Comparison of ENCODE assay signal across 8 cellular contexts in the genomic region with DNA sequence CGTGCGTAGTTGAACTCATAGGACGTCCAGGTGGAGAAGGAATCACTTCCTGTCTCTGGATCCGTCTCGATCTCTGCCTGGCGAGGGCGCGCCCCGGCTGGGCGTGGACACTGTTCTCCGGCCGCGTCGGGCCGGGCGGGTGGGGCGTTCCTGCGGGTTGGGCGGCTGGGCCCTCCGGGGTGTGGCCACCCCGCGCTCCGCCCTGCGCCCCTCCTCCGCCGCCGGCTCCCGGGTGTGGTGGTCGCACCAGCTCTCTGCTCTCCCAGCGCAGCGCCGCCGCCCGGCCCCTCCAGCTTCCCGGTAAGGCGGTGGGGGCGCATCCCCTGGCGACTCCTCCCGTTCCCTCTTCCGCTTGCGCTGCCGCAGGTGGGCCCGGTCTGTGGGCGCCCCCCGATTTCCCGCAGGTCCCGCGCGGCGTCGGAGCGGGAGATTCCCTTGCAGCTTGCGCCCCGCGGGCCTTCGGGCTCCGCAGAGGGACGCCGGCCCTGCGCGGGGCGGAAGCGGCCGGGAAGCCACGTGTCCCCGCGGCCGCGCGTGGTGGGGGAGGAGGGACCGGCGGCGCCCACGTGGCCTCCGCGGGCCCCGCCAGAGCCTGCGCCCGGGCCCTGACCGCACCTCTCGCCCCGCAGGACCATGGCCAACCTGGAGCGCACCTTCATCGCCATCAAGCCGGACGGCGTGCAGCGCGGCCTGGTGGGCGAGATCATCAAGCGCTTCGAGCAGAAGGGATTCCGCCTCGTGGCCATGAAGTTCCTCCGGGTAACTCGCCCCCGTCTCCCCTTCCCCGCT. TPM values are rescaled to one million over a fixed set of nuclear protein-coding genes. Genes with fewer than 3 reads are reported as not detected.
A peak's percentile ranks its signal among the peaks of the same experiment; 100 is the strongest.
DNase-seq lines count a peak whose midpoint lies in the region; ATAC-seq lines count a peak whose summit lies in the region.

A gene (plus strand): TSS at position 214 of the 789 bp plus-strand sequence. CDS start 420 bp downstream, at position 634.

- peak within 1 kb of the TSS; percentile 95 for H3K27ac ChIP-seq in temporal lobe (ENCODE audit: low read depth, low read length)

- peaks cover 35% of the 10 kb centered on the region for H3K4me1 Mint-ChIP-seq in activated naive CD4-positive, alpha-beta T cell treated with anti-CD3 and anti-CD28 coated beads, Interleukin-2, amount 10 ng/mL, durations not matched to agents 7 days and 5 days

- peaks cover 40% of the 10 kb centered on the region for H3K36me3 Mint-ChIP-seq in activated naive CD4-positive, alpha-beta T cell treated with anti-CD3 and anti-CD28 coated beads, Interleukin-2, amount 10 ng/mL, durations not matched to agents 7 days and 5 days

- DNase-seq in EL (peak; percentile 89), KG1 (lab: John Stamatoyannopoulos, UW) (peak; percentile 63), SK-MEL-5 (ENCODE audit: low read depth, low spot score) (peak; percentile 89), globus pallidus (ENCODE audit: low spot score) (peak; percentile 70), occipital lobe (lab: John Stamatoyannopoulos, UW) (peak; percentile 60)
- DNase-seq in activated naive CD4-positive, alpha-beta T cell treated with anti-CD3 and anti-CD28 coated beads, Interleukin-2, amount 10 ng/mL, durations not matched to agents 7 days and 5 days = peak; percentile 76

- peaks cover 4% of the 10 kb centered on the region for H3K27me3 Mint-ChIP-seq in activated naive CD4-positive, alpha-beta T cell treated with anti-CD3 and anti-CD28 coated beads, Interleukin-2, amount 10 ng/mL, durations not matched to agents 7 days and 5 days

- CTCF ChIA-PET in activated naive CD4-positive, alpha-beta T cell treated with anti-CD3 and anti-CD28 coated beads, Interleukin-2, amount 10 ng/mL, durations not matched to agents 7 days and 5 days (lab: Charles Lee) = interaction anchor here (0.6 to 0.7 kb wide), 2 partner anchors 136 to 203 kb away, joined by 3 read pairs; no protein-coding TSS in a partner anchor

- peak within 1 kb of the TSS; percentile 96 for H3K4me3 Mint-ChIP-seq in activated naive CD4-positive, alpha-beta T cell treated with anti-CD3 and anti-CD28 coated beads, Interleukin-2, amount 10 ng/mL, durations not matched to agents 7 days and 5 days

- H3K27ac Mint-ChIP-seq in activated naive CD4-positive, alpha-beta T cell treated with anti-CD3 and anti-CD28 coated beads, Interleukin-2, amount 10 ng/mL, durations not matched to agents 7 days and 5 days = peak within 1 kb of the TSS; percentile 97

- H3K9me3 Mint-ChIP-seq in activated naive CD4-positive, alpha-beta T cell treated with anti-CD3 and anti-CD28 coated beads, Interleukin-2, amount 10 ng/mL, durations not matched to agents 7 days and 5 days = no peaks in the 10 kb centered on the region

- peak; percentile 88 for ATAC-seq in GM21723 (IDR thresholded peaks at IDR 0.05; ENCODE audit: unreplicated experiment)

- in situ Hi-C loops in SK-MEL-5 (cut with HindIII; ENCODE audit: low pct_unique_long_range_greater_than_20kb, low sequenced_read_pairs) = no loop called here

RNA-seq across cellular contexts. Expression of the gene that starts here (rescaled TPM):
- 602 and 660 TPM in 2 replicates for total RNA-seq in SK-MEL-5 (2014; rRNA removed; shearing (Covaris generic))
- polyA plus RNA-seq in SK-MEL-5 (2015; cell fraction: cytosol; rRNA removed) = 762 and 894 TPM in 2 replicates
- 85.2 and 151 TPM in 2 replicates for polyA plus RNA-seq in SK-MEL-5 (2015; cell fraction: nucleus; rRNA removed)
- total RNA-seq in occipital lobe = 160 TPM
- 125 TPM for total RNA-seq in temporal lobe

Comparison
In these comparisons a context has a peak if more than half of its experiments do, and no peak if none do; other contexts are left out.
1. Peak in every context shown above with its lines: DNase-seq, ATAC-seq and H3K27ac ChIP-seq.